Comparison of ENCODE assay signal across 8 cellular contexts in the genomic region with DNA sequence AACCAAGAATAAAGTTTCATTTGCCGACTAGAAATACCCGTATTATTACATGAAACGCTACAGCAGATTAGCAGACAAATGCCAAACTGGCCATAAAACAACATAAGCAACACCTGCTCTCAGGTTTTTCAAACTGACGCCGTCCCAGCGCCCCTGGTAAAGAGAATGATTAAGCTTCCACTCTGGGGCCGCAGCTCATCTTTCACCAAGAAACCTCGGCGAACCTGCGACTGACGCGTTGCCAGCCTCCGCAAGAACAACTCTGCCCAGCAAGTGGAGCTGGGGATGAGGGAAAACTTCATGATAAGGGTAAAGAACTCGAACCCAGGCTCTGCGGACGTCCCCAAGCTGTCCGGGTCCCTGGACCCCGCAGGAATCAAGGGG. TPM values are rescaled to one million over a fixed set of nuclear protein-coding genes. Genes with fewer than 3 reads are reported as not detected.
DNase-seq lines count a peak whose midpoint lies in the region; ATAC-seq, FAIRE-seq and TF ChIP-seq lines count a peak whose summit lies in the region.

No MANE protein-coding gene starts in this region.

- DNase-seq in Right ventricle myocardium inferior (ENCODE audit: missing footprints) (no peak), Right ventricle myocardium superior (no peak), SK-N-MC (ENCODE audit: low read depth, low spot score) (no peak), H1 (ENCODE audit: low read depth in 1 of 2, low spot score in 2 of 2) (no peak), midbrain (lab: John Stamatoyannopoulos, UW) (no peak)

- H2BK12ac ChIP-seq in H1 (ENCODE audit: low read depth, low read length): no peak overlapping the region

- H4K8ac ChIP-seq in H1 (ENCODE audit: extremely low read depth, insufficient read depth, low read length): peak overlapping the region; percentile 58; the same call in 1 of the 2 replicates

- no peak for FAIRE-seq in H1 (lab: Jason Lieb, UNC)

- no peak overlapping the region for H3K56ac ChIP-seq in H1 (replicated peaks; ENCODE audit: insufficient read length, low read depth, low read length)

- H3K27me3 ChIP-seq in H1 (replicated peaks in 1 of 4; ENCODE audit: control insufficient read depth in 3 of 4, extremely low read depth in 1 of 4, insufficient read depth in 3 of 4, low read length in 3 of 4): no peaks in the 10 kb centered on the region

- H3K36me3 Mint-ChIP-seq in nephron (ENCODE audit: low read depth): no peaks in the 10 kb centered on the region

- peak overlapping the region; percentile 99 to 100 (median 99) for H3K27ac Mint-ChIP-seq in nephron

- TF ChIP-seq POLR2A in H1 (IDR thresholded peaks at IDR 0.05; ENCODE audit: control extremely low read depth in 1 of 2, low read depth in 2 of 2, low read length in 2 of 2): no peak

- 0 out of 2 replicates have a peak overlapping the region, but pooled peaks have one; percentile 12 for H2AFZ ChIP-seq in H1 (ENCODE audit: low read length)

- peaks cover 32% of the 10 kb centered on the region for H3K4me1 Mint-ChIP-seq in nephron

- peak; percentile 12 for ATAC-seq in Right ventricle myocardium inferior
- ATAC-seq in Right ventricle myocardium superior (ENCODE audit: poor library complexity): no peak
- ATAC-seq in HG03025 (IDR thresholded peaks at IDR 0.05; ENCODE audit: low FRiP score, unreplicated experiment): peak; percentile 20
- no peak for ATAC-seq in GM18873 (IDR thresholded peaks at IDR 0.05; ENCODE audit: low FRiP score, unreplicated experiment)

- no peak overlapping the region for H3K18ac ChIP-seq in H1 (ENCODE audit: extremely low read depth, low read length)

- H3K14ac ChIP-seq in H1 (ENCODE audit: insufficient read length): no peak overlapping the region

- H2BK20ac ChIP-seq in H1 (ENCODE audit: low read length): no peak overlapping the region

- POLR2A ChIA-PET in H1 (lab: Charles Lee; ENCODE audit: partially characterized antibody): interaction anchor here (2.5 kb wide), 1 partner anchor 12 kb away, joined by 12 read pairs; no protein-coding TSS in a partner anchor

- H3K4me1 ChIP-seq in H1 (replicated peaks in 1 of 4; ENCODE audit: control insufficient read depth in 3 of 4, insufficient read depth in 4 of 4, low read length in 3 of 4): peaks cover 0 to 6% (median 0%) of the 10 kb centered on the region in 4 experiments; a peak in 2 of 7 replicates

- intact Hi-C loops in Right ventricle myocardium inferior (cut with DNase I): loop anchor here (10.0 kb wide), 1 partner anchor 428 kb away; a partner anchor contains a TSS
- intact Hi-C loops in Right ventricle myocardium superior (cut with DNase I): no loop called here

- H3K79me1 ChIP-seq in H1 (ENCODE audit: low read depth, low read length): no peaks in the 10 kb centered on the region

- no peaks in the 10 kb centered on the region for H3K27me3 Mint-ChIP-seq in nephron (ENCODE audit: low read depth)

- no peak overlapping the region for H4K91ac ChIP-seq in H1 (replicated peaks; ENCODE audit: insufficient read length, low read length)

- no peak for TF ChIP-seq RAD21 in H1 (IDR thresholded peaks at IDR 0.05 in 1 of 2, conservative IDR thresholded peaks at IDR 0.05 in 1 of 2; ENCODE audit: low read depth in 2 of 2, low read length in 2 of 2)

- no peak overlapping the region; the same call in 1 of the 2 replicates for H2BK5ac ChIP-seq in H1 (ENCODE audit: low read depth, low read length)

- H3K4me3 ChIP-seq in SK-N-MC (peak overlapping the region; percentile 98), H1 (ENCODE audit: extremely low read depth in 1 of 4, insufficient read depth in 2 of 4, low read depth in 3 of 4, low read length in 4 of 4) (peak overlapping the region; percentile 79 to 87 (median 84))

- CTCF ChIA-PET in H1 (lab: Charles Lee; ENCODE audit: partially characterized antibody): interaction anchor here (0.6 to 1.7 kb wide), 5 partner anchors 367 to 549 kb away, joined by 3 to 5 read pairs (median 4); no protein-coding TSS in a partner anchor

- H3K4ac ChIP-seq in H1 (replicated peaks; ENCODE audit: insufficient read length, low read depth, low read length): no peak overlapping the region

- peaks cover 0 to 7% of the 10 kb centered on the region in 2 experiments for H4K20me1 ChIP-seq in H1 (replicated peaks in 1 of 2; ENCODE audit: control insufficient read depth in 1 of 2, insufficient read depth in 2 of 2, low read length in 2 of 2)

- H2AK5ac ChIP-seq in H1 (ENCODE audit: low read depth, low read length): no peak overlapping the region

- 4% methylated on average over 17 of the region's 18 CpGs; no CpG with 5 or more reads in 1 of the 2 experiments for WGBS in H1 (ENCODE audit: extremely low coverage in 1 of 2, insufficient coverage in 1 of 2, insufficient read length in 1 of 2, insufficient replicate concordance in 2 of 2, low coverage in 1 of 2, low lambda C conversion rate in 2 of 2, missing lambda C conversion rate in 1 of 2), 2 experiments

- H2BK15ac ChIP-seq in H1 (ENCODE audit: low read length): no peak overlapping the region

- no peak overlapping the region for H4K5ac ChIP-seq in H1 (ENCODE audit: insufficient read length, low read depth, low read length)

- no peaks in the 10 kb centered on the region for H3K9me3 Mint-ChIP-seq in nephron

- H3K4me2 ChIP-seq in H1 (ENCODE audit: insufficient read depth in 1 of 2, low read depth in 2 of 2, low read length in 2 of 2): peak overlapping the region; percentile 84 to 97

- TF ChIP-seq CTCF in H1 (IDR thresholded peaks at IDR 0.05; ENCODE audit: control extremely low read depth in 1 of 3, insufficient read depth in 1 of 3, low read depth in 1 of 3, low read length in 3 of 3) (no peak), nephron (IDR thresholded peaks at IDR 0.05; ENCODE audit: unreplicated experiment in 3 of 3) (no peak)

- H3K79me2 ChIP-seq in H1 (ENCODE audit: control insufficient read depth in 1 of 2, insufficient read depth in 2 of 2, low read length in 2 of 2): peaks cover 8 to 47% of the 10 kb centered on the region in 2 experiments

- H3K27ac ChIP-seq in SK-N-MC (no peak overlapping the region), H1 (ENCODE audit: low read depth, low read length) (peak overlapping the region; percentile 74; the same call in 1 of the 2 replicates)

- H3K9me3 ChIP-seq in SK-N-MC (ENCODE audit: low read depth, low read length) (no peaks in the 10 kb centered on the region), H1 (ENCODE audit: insufficient read depth in 2 of 2, low read depth in 1 of 2, low read length in 1 of 2) (no peaks in the 10 kb centered on the region)

- no peak overlapping the region for H2BK120ac ChIP-seq in H1 (replicated peaks; ENCODE audit: low read depth, low read length)

- H3K9ac ChIP-seq in SK-N-MC (ENCODE audit: insufficient read length) (peak overlapping the region; percentile 98), H1 (replicated peaks in 1 of 4; ENCODE audit: extremely low read depth in 1 of 4, low read depth in 3 of 4, low read length in 3 of 4) (peak overlapping the region in 3 of 4 experiments; percentile 77 to 84 (median 81); a peak in 6 of 7 replicates)

- TF ChIP-seq EP300 in H1 (IDR thresholded peaks at IDR 0.05; ENCODE audit: borderline replicate concordance in 1 of 2, low read depth in 2 of 2, low read length in 2 of 2): no peak

- peak overlapping the region; percentile 97 to 98 (median 98) for H3K4me3 Mint-ChIP-seq in nephron

- no peak overlapping the region for H3K23ac ChIP-seq in H1 (ENCODE audit: insufficient read length)

- H3K23me2 ChIP-seq in H1 (ENCODE audit: low read depth, low read length): peaks cover 9% of the 10 kb centered on the region

- H3K36me3 ChIP-seq in SK-N-MC (ENCODE audit: insufficient read depth, low read length): peaks cover 6% of the 10 kb centered on the region; the same call in 1 of the 2 replicates
- H3K36me3 ChIP-seq in H1 (ENCODE audit: control insufficient read depth in 2 of 4, insufficient read depth in 4 of 4, low read length in 3 of 4): peaks cover 0 to 3% (median 0%) of the 10 kb centered on the region in 4 experiments; a peak in 2 of 8 replicates

TF ChIP-seq in H1, 55 proteins besides CTCF, POLR2A, EP300 and RAD21:
- TF ChIP-seq ZNF274 (IDR thresholded peaks at IDR 0.05; ENCODE audit: borderline replicate concordance, extremely low read depth, low read length): no peak
- TF ChIP-seq TAF1 (IDR thresholded peaks at IDR 0.05; ENCODE audit: low read depth, low read length): no peak
- no peak for TF ChIP-seq SP1 (IDR thresholded peaks at IDR 0.05; ENCODE audit: low read depth, low read length)
- TF ChIP-seq, protein P1, sequence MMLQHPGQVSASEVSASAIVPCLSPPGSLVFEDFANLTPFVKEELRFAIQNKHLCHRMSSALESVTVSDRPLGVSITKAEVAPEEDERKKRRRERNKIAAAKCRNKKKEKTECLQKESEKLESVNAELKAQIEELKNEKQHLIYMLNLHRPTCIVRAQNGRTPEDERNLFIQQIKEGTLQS (IDR thresholded peaks at IDR 0.05; ENCODE audit: insufficient read depth, low read depth, low read length): no peak

RNA-seq across cellular contexts. Expression of a gene that starts 0.5 kb away (rescaled TPM):
- total RNA-seq in Right ventricle myocardium inferior (96.0 TPM), Right ventricle myocardium superior (104 TPM)
- 73.9 and 75.2 TPM in 2 replicates for total RNA-seq in H1 (2021; fragmentation: NEBNext Ultra II Directional; extraction: Animal tissue kit (Norgen Biotek cat#: 25700))
- polyA plus RNA-seq in H1 (2011; rRNA removed): 13.4 and 28.9 TPM in 2 replicates
- polyA plus RNA-seq in H1 (2011; cell fraction: cytosol; rRNA removed): 35.6 TPM
- 8.4 TPM for polyA plus RNA-seq in H1 (2011; cell fraction: nucleus; rRNA removed)
- 48.6 to 59.2 TPM (median 50.7 TPM) in 4 replicates for polyA plus RNA-seq in H1 (2012, experiment 1 of 2)
- 12.4 TPM for polyA plus RNA-seq in H1 (2012, experiment 2 of 2)
- 38.9 TPM for polyA plus RNA-seq in H1 (2013, experiment 1 of 2)
- 41.0 TPM for polyA plus RNA-seq in H1 (2013, experiment 2 of 2)
- polyA minus RNA-seq in H1 (2011; rRNA and poly(A)+ RNA removed): 33.5 and 58.5 TPM in 2 replicates
- polyA minus RNA-seq in H1 (2011; cell fraction: cytosol; rRNA and poly(A)+ RNA removed): 35.2 TPM
- polyA minus RNA-seq in H1 (2011; cell fraction: nucleus; rRNA and poly(A)+ RNA removed): 53.2 TPM

Comparison
In these comparisons a context has a peak if more than half of its experiments do, and no peak if none do; other contexts are left out.
1. ATAC-seq: peak in Right ventricle myocardium inferior (single experiment) and HG03025 (single experiment); none in Right ventricle myocardium superior (single experiment) and GM18873 (single experiment).